20 cellular contexts compared by ENCODE assay signal in the genomic region with DNA sequence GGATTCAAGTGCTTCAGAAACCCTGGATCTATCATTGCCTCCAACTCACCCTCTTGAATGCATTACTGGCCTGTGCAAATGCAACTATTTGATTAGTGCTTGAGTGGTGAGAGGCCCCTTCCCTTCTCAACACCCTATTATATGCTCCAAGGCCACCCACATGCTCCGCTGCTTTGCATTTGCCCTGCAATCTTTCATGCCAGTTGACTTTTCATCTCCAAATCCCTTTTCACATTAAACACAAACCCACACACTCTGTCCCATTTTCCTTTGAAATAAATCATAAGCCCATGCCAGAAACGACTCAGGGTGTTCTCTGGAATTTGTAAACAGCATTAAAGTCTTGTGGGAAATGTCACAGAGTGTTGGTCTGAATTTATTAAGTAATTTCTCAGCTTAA.
DNase-seq lines count a peak whose midpoint lies in the region; ATAC-seq and TF ChIP-seq lines count a peak whose summit lies in the region.
"Had no signal": no experiment of that assay in that cellular context is flagged by ENCODE, and none has a peak within 500 bp of the region (broad histone marks: within the 10 kb centered on the region; RNA-seq: fewer than 3 reads in every experiment).

No MANE protein-coding gene starts in this region.

- no peak overlapping the region for H3K9ac ChIP-seq in neural progenitor cell

- H3K27me3 Mint-ChIP-seq in neural progenitor cell (ENCODE audit: insufficient read depth, low read depth), result peaks cover 9% of the 10 kb centered on the region

- H3K4me2 ChIP-seq in neural progenitor cell, result peak overlapping the region; percentile 7

- peak overlapping the region; percentile 79 for H3K27ac ChIP-seq in epithelial cell of prostate
- no peak overlapping the region for H3K27ac ChIP-seq in neural progenitor cell
- peak overlapping the region; percentile 42 for H3K27ac ChIP-seq in upper lobe of right lung
- H3K27ac ChIP-seq in testis, result no peak overlapping the region
- H3K27ac ChIP-seq: 22Rv1 had no signal

- H3K4me3 Mint-ChIP-seq in neural progenitor cell, result no peak overlapping the region
- H3K4me3 Mint-ChIP-seq: activated CD4-positive, alpha-beta T cell treated with anti-CD3 and anti-CD28 coated beads, Interleukin-2, amount 10 ng/mL, durations not matched to agents 24 days and 14 days; B cell; stimulated activated naive CD8-positive, alpha-beta T cell treated with anti-CD3 and anti-CD28 coated beads, Interleukin-15, Interleukin-2, amounts not matched to agents 100 ng/mL and 50 ng/mL, for 24 hours had no signal

- peaks cover 3% of the 10 kb centered on the region for H3K9me3 Mint-ChIP-seq in neural progenitor cell
- H3K9me3 Mint-ChIP-seq: activated CD4-positive, alpha-beta T cell treated with anti-CD3 and anti-CD28 coated beads, Interleukin-2, amount 10 ng/mL, durations not matched to agents 24 days and 14 days; stimulated activated naive CD8-positive, alpha-beta T cell treated with anti-CD3 and anti-CD28 coated beads, Interleukin-15, Interleukin-2, amounts not matched to agents 100 ng/mL and 50 ng/mL, for 24 hours had no signal

- H3K27ac Mint-ChIP-seq in neural progenitor cell, result no peak overlapping the region
- H3K27ac Mint-ChIP-seq: activated CD4-positive, alpha-beta T cell treated with anti-CD3 and anti-CD28 coated beads, Interleukin-2, amount 10 ng/mL, durations not matched to agents 24 days and 14 days; B cell; stimulated activated naive CD8-positive, alpha-beta T cell treated with anti-CD3 and anti-CD28 coated beads, Interleukin-15, Interleukin-2, amounts not matched to agents 100 ng/mL and 50 ng/mL, for 24 hours had no signal

- H3K4me1 ChIP-seq in neural progenitor cell (peaks cover 19% of the 10 kb centered on the region), upper lobe of right lung (peaks cover 30% of the 10 kb centered on the region), testis (no peaks in the 10 kb centered on the region)

- H3K36me3 Mint-ChIP-seq in neural progenitor cell, result no peaks in the 10 kb centered on the region

- TF ChIP-seq POLR2A in testis (IDR thresholded peaks at IDR 0.05), result no peak

- peak; percentile 49 for ATAC-seq in upper lobe of right lung
- ATAC-seq in HG03521 (IDR thresholded peaks at IDR 0.05; ENCODE audit: unreplicated experiment), result no peak
- ATAC-seq: HCT116, Panc1 had no signal

- H3K4me1 Mint-ChIP-seq in neural progenitor cell, result peaks cover 25% of the 10 kb centered on the region
- H3K4me1 Mint-ChIP-seq: B cell had no signal

- no peaks in the 10 kb centered on the region for H3F3A ChIP-seq in neural progenitor cell (ENCODE audit: low read depth)

- H3K36me3 ChIP-seq in neural progenitor cell (no peaks in the 10 kb centered on the region), upper lobe of right lung (no peaks in the 10 kb centered on the region), testis (ENCODE audit: low read depth, missing control alignments) (no peaks in the 10 kb centered on the region)

- 39 to 58% methylated on average over 2 of the region's 2 CpGs for WGBS in testis, 2 donors

- H3K4me3 ChIP-seq in neural progenitor cell, result no peak overlapping the region
- H3K4me3 ChIP-seq in upper lobe of right lung, result no peak overlapping the region
- H3K4me3 ChIP-seq in testis, result no peak overlapping the region

- H2AFZ ChIP-seq in neural progenitor cell (replicated peaks), result no peak overlapping the region

- TF ChIP-seq CTCF in neural progenitor cell (IDR thresholded peaks at IDR 0.05) (no peak), upper lobe of right lung (IDR thresholded peaks at IDR 0.05) (no peak), testis (IDR thresholded peaks at IDR 0.05) (no peak)

- H4K20me1 ChIP-seq in neural progenitor cell (ENCODE audit: low read depth), result no peaks in the 10 kb centered on the region

- intact Hi-C loops in upper lobe of right lung (cut with DNase I), result no loop called here
- intact Hi-C loops in testis (cut with DNase I; ENCODE audit: low total_unique reads), result no loop called here

- no peaks in the 10 kb centered on the region for H3K79me2 ChIP-seq in neural progenitor cell (ENCODE audit: low read depth)

- H3K27me3 ChIP-seq in neural progenitor cell (peaks cover 4% of the 10 kb centered on the region), upper lobe of right lung (no peaks in the 10 kb centered on the region), testis (no peaks in the 10 kb centered on the region)

- H3K9me3 ChIP-seq in neural progenitor cell (ENCODE audit: low read depth), result no peaks in the 10 kb centered on the region
- H3K9me3 ChIP-seq in upper lobe of right lung, result no peaks in the 10 kb centered on the region
- no peaks in the 10 kb centered on the region for H3K9me3 ChIP-seq in testis

- DNase-seq in DMS53 (lab: John Stamatoyannopoulos, UW) (peak; percentile 9), DMS53 treated with DMSO at 0.1 percent for 48 hours (lab: John Stamatoyannopoulos, UW; ENCODE audit: unreplicated experiment) (no peak), epithelial cell of prostate (ENCODE audit: low read depth, low spot score) (no peak), neural progenitor cell (ENCODE audit: low spot score) (no peak), upper lobe of right lung (no peak), testis (no peak)
- DNase-seq in NK-92 treated with Interleukin-12 subunit alpha and Interleukin-12 subunit beta, amount 100 ng/mL, for 24 hours (lab: John Stamatoyannopoulos, UW), result no peak
- DNase-seq: activated CD4-positive, alpha-beta T cell treated with anti-CD3 and anti-CD28 coated beads, Interleukin-2, amount 10 ng/mL, durations not matched to agents 24 days and 14 days; activated CD8-positive, alpha-beta memory T cell treated with anti-CD3 and anti-CD28 coated beads, Interleukin-2, amount 50 U/mL, for 4 hours; activated gamma-delta T cell treated with Interleukin-2 at 50 U/mL for 16 hours; COR-L47; NCI-H187 treated with DMSO at 0.1 percent for 48 hours; NCI-H774; retina had no signal

Comparison
In these comparisons a context has a peak if more than half of its experiments do, and no peak if none do; other contexts are left out.
1. H3K27ac ChIP-seq: peak in epithelial cell of prostate (single experiment) and upper lobe of right lung (single experiment); none in neural progenitor cell (single experiment) and testis (0 of 2).